15 cellular contexts compared by ENCODE assay signal in the genomic region with DNA sequence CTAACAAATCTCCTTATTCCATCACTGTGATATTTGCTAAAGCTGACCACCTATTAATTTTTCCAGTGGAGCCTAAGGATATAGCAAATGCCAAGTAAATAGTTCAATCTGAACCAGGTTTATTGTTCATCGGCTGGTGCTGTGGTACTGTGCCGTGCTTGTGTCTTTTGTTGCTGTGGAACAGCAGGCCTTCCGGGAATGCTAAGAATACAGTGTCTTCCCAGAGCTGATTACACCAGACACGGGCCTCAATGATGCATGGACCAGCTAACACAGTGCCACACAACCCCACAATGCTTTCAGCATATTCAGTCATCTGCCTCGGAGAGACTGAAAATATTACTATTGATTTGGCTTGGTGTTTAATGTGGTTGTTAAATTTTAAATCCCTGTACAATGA.
"Had no signal": no experiment of that assay in that cellular context is flagged by ENCODE, and none has a peak within 500 bp of the region (broad histone marks: within the 10 kb centered on the region; RNA-seq: fewer than 3 reads in every experiment).

No MANE protein-coding gene starts in this region.

- ATAC-seq: esophagus mucosa; mucosa of descending colon; naive thymus-derived CD8-positive, alpha-beta T cell; sciatic nerve; stimulated activated memory B cell treated with anti-CD40 and anti-IgM and Interleukin-4, amounts not matched to agents 10 μg/mL and 1 μg/mL and 100 μg/mL, for 72 hours had no signal

- H3K36me3 Mint-ChIP-seq: stimulated activated memory B cell treated with anti-CD40 and anti-IgM and Interleukin-4, amounts not matched to agents 10 μg/mL and 1 μg/mL and 100 μg/mL, for 72 hours had no signal

- H3K9me3 Mint-ChIP-seq: naive thymus-derived CD8-positive, alpha-beta T cell; stimulated activated memory B cell treated with anti-CD40 and anti-IgM and Interleukin-4, amounts not matched to agents 10 μg/mL and 1 μg/mL and 100 μg/mL, for 72 hours; stimulated activated naive CD8-positive, alpha-beta T cell treated with anti-CD3 and anti-CD28 coated beads, Interleukin-15, Interleukin-2, amounts not matched to agents 100 ng/mL and 50 ng/mL, for 24 hours had no signal

- H3K4me3 Mint-ChIP-seq: naive thymus-derived CD8-positive, alpha-beta T cell; stimulated activated memory B cell treated with anti-CD40 and anti-IgM and Interleukin-4, amounts not matched to agents 10 μg/mL and 1 μg/mL and 100 μg/mL, for 72 hours; stimulated activated naive CD8-positive, alpha-beta T cell treated with anti-CD3 and anti-CD28 coated beads, Interleukin-15, Interleukin-2, amounts not matched to agents 100 ng/mL and 50 ng/mL, for 24 hours had no signal

- H3K27me3 ChIP-seq: hepatocyte, neutrophil, spleen had no signal

- H3K4me1 Mint-ChIP-seq: stimulated activated memory B cell treated with anti-CD40 and anti-IgM and Interleukin-4, amounts not matched to agents 10 μg/mL and 1 μg/mL and 100 μg/mL, for 72 hours had no signal

- H3K4me3 ChIP-seq: coronary artery, hepatocyte, mucosa of descending colon, spleen had no signal

- H3K27me3 Mint-ChIP-seq: naive thymus-derived CD8-positive, alpha-beta T cell; stimulated activated memory B cell treated with anti-CD40 and anti-IgM and Interleukin-4, amounts not matched to agents 10 μg/mL and 1 μg/mL and 100 μg/mL, for 72 hours; stimulated activated naive CD8-positive, alpha-beta T cell treated with anti-CD3 and anti-CD28 coated beads, Interleukin-15, Interleukin-2, amounts not matched to agents 100 ng/mL and 50 ng/mL, for 24 hours had no signal

- DNase-seq: effector memory CD4-positive, alpha-beta T cell; mucosa of descending colon; naive thymus-derived CD8-positive, alpha-beta T cell; spleen; stimulated activated CD4-positive, alpha-beta T cell treated with anti-CD3 and anti-CD28 coated beads, Interleukin-15, amount 100 ng/mL, for 24 hours; stimulated activated CD4-positive, alpha-beta T cell treated with anti-CD3 and anti-CD28 coated beads, Interleukin-1b, Interleukin-23, amount 100 ng/mL, for 48 hours; stimulated activated CD4-positive, alpha-beta T cell treated with anti-CD3 and anti-CD28 coated beads, Interleukin-4, amount 100 ng/mL, for 24 hours; trophoblast cell had no signal

- H3K27ac ChIP-seq: coronary artery, hepatocyte, neutrophil, spleen had no signal

- H3K9me3 ChIP-seq: mucosa of descending colon, neutrophil, spleen had no signal

- H3K27ac Mint-ChIP-seq: naive thymus-derived CD8-positive, alpha-beta T cell; stimulated activated memory B cell treated with anti-CD40 and anti-IgM and Interleukin-4, amounts not matched to agents 10 μg/mL and 1 μg/mL and 100 μg/mL, for 72 hours; stimulated activated naive CD8-positive, alpha-beta T cell treated with anti-CD3 and anti-CD28 coated beads, Interleukin-15, Interleukin-2, amounts not matched to agents 100 ng/mL and 50 ng/mL, for 24 hours had no signal
